In the genomic region with DNA sequence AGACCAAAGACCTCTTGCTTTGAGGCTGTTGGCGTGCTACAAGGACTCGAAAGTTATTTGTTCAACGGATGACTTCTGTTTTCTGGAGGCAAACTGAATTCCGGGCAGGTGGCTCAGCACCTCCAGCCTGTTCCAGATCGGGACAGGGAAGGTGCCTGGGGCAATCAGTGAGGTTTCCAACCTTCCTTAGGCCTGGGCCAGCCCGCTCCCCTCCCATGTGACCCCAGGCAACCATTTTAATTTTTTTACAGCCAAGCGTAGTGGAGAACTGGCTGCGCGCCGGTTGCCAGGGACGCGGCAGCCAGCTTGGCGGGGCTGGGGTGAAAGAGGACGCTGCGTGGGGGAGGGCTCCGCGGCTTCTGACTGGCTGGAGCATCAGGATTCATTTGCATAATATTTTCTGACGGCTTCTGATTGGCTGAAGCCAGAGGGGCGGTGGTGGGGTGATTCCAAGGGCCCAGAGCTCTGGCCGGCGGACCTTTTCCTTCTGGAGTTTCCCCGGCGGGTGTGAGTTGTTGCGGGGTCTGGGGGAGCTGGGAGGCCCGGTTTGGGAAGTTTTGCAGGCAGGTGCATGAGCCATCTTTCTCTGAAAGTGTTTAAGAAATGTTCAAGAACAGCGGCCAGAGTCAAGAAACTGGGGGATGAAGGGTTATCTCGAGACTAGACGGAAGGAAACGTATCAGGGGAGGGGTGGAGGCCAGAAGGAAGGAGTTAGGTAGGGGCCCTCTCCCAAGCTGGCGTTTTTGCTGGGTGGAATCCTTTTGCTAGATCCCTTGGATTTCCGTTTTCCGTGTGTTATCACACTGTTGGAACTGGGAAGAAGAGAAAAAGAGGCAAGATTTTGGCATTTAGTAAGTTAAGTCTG, we compare ENCODE assay signal across 8 cellular contexts. TPM values are rescaled to one million over a fixed set of nuclear protein-coding genes. Genes with fewer than 3 reads are reported as not detected.
DNase-seq lines count a peak whose midpoint lies in the region; ATAC-seq and TF ChIP-seq lines count a peak whose summit lies in the region.

A gene with protein sequence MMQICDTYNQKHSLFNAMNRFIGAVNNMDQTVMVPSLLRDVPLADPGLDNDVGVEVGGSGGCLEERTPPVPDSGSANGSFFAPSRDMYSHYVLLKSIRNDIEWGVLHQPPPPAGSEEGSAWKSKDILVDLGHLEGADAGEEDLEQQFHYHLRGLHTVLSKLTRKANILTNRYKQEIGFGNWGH (plus strand): TSS at position 479 of the 865 bp plus-strand sequence. CDS start 3,488 bp downstream, outside the sequence.

- peak within 1 kb of the TSS; percentile 74 for H3K4me2 ChIP-seq in mammary epithelial cell (ENCODE audit: insufficient read depth, low read depth, low read length)

- H3K27me3 ChIP-seq in mammary epithelial cell (ENCODE audit: insufficient read depth, low read length) (no peaks in the 10 kb centered on the region), iPS-15b (ENCODE audit: control insufficient read depth, insufficient read depth, low read length) (no peaks in the 10 kb centered on the region)

- CTCF ChIA-PET in mammary epithelial cell (lab: Charles Lee; ENCODE audit: low non-redundant PET) = interaction anchor here (0.7 kb wide), 1 partner anchor 259 kb away, joined by 3 read pairs; no protein-coding TSS in a partner anchor

- DNase-seq in DMS53 (lab: John Stamatoyannopoulos, UW) (peak; percentile 97), NCI-H2081 treated with DMSO at 0.1 percent for 48 hours (lab: John Stamatoyannopoulos, UW) (peak; percentile 81), mammary epithelial cell (peak; percentile 90), sciatic nerve (ENCODE audit: low spot score) (peak; percentile 92)
- DNase-seq in NK-92 treated with Interleukin-12 subunit alpha and Interleukin-12 subunit beta, amount 100 ng/mL, for 24 hours (lab: John Stamatoyannopoulos, UW) = no peak

- peaks cover 20% of the 10 kb centered on the region for H3K4me1 ChIP-seq in mammary epithelial cell (ENCODE audit: insufficient read depth, low read length)
- H3K4me1 ChIP-seq in iPS-15b (ENCODE audit: control insufficient read depth, insufficient read depth, low read length) = no peaks in the 10 kb centered on the region

- peak within 1 kb of the TSS; percentile 31 for H2AFZ ChIP-seq in mammary epithelial cell (ENCODE audit: low read depth, low read length)

- peak within 1 kb of the TSS; percentile 92 for H3K27ac ChIP-seq in mammary epithelial cell (ENCODE audit: insufficient read depth, low read depth, low read length)

- H3K4me3 ChIP-seq in WI38 (ENCODE audit: low read depth, low read length) (peak within 1 kb of the TSS; percentile 61), mammary epithelial cell (replicated peaks in 1 of 3; ENCODE audit: insufficient read depth in 1 of 3, low read depth in 2 of 3, low read length in 3 of 3) (peak within 1 kb of the TSS; percentile 44 to 66 (median 58)), iPS-15b (ENCODE audit: low read depth, low read length) (peak within 1 kb of the TSS; percentile 68)

- no peak for TF ChIP-seq CTCF in WI38 (IDR thresholded peaks at IDR 0.05; ENCODE audit: low read depth, low read length)
- TF ChIP-seq CTCF in mammary epithelial cell (conservative IDR thresholded peaks at IDR 0.05 in 1 of 2, IDR thresholded peaks at IDR 0.05 in 1 of 2; ENCODE audit: extremely low read depth in 1 of 2, insufficient read depth in 1 of 2, low read depth in 1 of 2, low read length in 2 of 2) = no peak

- peak within 1 kb of the TSS; percentile 93 for H3K9ac ChIP-seq in mammary epithelial cell (ENCODE audit: insufficient read depth, low read length)
- H3K9ac ChIP-seq in iPS-15b (ENCODE audit: low read depth, low read length) = peak within 1 kb of the TSS; percentile 94

- in situ Hi-C loops in mammary epithelial cell (cut with MboI; ENCODE audit: low sequenced_read_pairs in 2 of 2) = no loop called here

- intact Hi-C loops in mammary epithelial cell (cut with micrococcal nuclease) (loop anchor here (10.0 kb wide), 1 partner anchor 274 kb away; no protein-coding TSS in a partner anchor), sciatic nerve (cut with DNase I) (no loop called here)

- BruUV-seq in mammary epithelial cell (replicated peaks; lab: Mats Ljungman, UMichigan) = TSS peak; percentile 48

- peaks cover 1% of the 10 kb centered on the region for H3K36me3 ChIP-seq in mammary epithelial cell (ENCODE audit: insufficient read depth, low read length)
- H3K36me3 ChIP-seq in iPS-15b (ENCODE audit: control insufficient read depth, insufficient read depth, low read length) = peaks cover 9% of the 10 kb centered on the region

- dilution Hi-C loops in mammary epithelial cell (cut with HindIII; ENCODE audit: low sequenced_read_pairs) = no loop called here

- no peaks in the 10 kb centered on the region for H4K20me1 ChIP-seq in mammary epithelial cell (ENCODE audit: insufficient read depth, low read length)

- ATAC-seq in HG02588 (IDR thresholded peaks at IDR 0.05; ENCODE audit: unreplicated experiment) (peak; percentile 46), sciatic nerve (peak; percentile 84)

- H3K79me2 ChIP-seq in mammary epithelial cell (ENCODE audit: insufficient read depth, low read length) = peaks cover 35% of the 10 kb centered on the region

- 35% methylated on average over 24 of the region's 32 CpGs for WGBS in mammary epithelial cell (ENCODE audit: low coverage, missing lambda C conversion rate)

- H3K9me3 ChIP-seq in mammary epithelial cell (replicated peaks; ENCODE audit: insufficient read depth, low read length) (peaks cover 5% of the 10 kb centered on the region), iPS-15b (ENCODE audit: control insufficient read depth, insufficient read depth, low read length) (no peaks in the 10 kb centered on the region)

RNA-seq across cellular contexts. Expression of the gene that starts here (rescaled TPM):
- total RNA-seq in mammary epithelial cell (10 to 100 TPM; 41.8 to 71.9 TPM), sciatic nerve (62.5 TPM)
- 54.0 TPM for polyA plus RNA-seq in mammary epithelial cell
- 21.9 TPM for polyA minus RNA-seq in mammary epithelial cell
